ENCODE assay signal across 11 cellular contexts in the genomic region with DNA sequence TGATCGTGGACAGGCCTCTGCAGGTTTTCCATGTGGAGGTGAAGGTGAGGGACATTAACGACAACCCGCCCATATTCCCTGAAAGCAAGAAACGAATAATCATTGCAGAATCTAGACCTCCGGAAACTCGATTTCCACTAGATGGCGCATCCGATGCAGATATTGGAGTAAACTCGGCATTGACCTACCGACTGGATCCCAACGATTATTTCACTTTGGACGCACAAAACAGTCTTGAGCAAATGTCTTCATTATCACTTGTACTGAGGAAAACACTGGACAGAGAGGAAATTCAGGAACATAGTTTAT. TPM values are rescaled to one million over a fixed set of nuclear protein-coding genes. Genes with fewer than 3 reads are reported as not detected.
A peak's percentile ranks its signal among the peaks of the same experiment; 100 is the strongest.
DNase-seq lines count a peak whose midpoint lies in the region; ATAC-seq and TF ChIP-seq lines count a peak whose summit lies in the region.
"Had no signal": no experiment of that assay in that cellular context is flagged by ENCODE, and none has a peak within 500 bp of the region (broad histone marks: within the 10 kb centered on the region; RNA-seq: fewer than 3 reads in every experiment).

No MANE protein-coding gene starts in this region.

- no peaks in the 10 kb centered on the region for H3K4me1 Mint-ChIP-seq in MCF 10A (ENCODE audit: insufficient read depth, unreplicated experiment)
- H3K4me1 Mint-ChIP-seq: naive B cell had no signal

- TF ChIP-seq CTCF in C4-2B (conservative IDR thresholded peaks at IDR 0.05) (peak; percentile 54), MCF 10A (IDR thresholded peaks at IDR 0.05; ENCODE audit: unreplicated experiment) (peak; percentile 9), lower lobe of right lung (IDR thresholded peaks at IDR 0.05) (peak; percentile 14)

- intact Hi-C loops in MCF 10A (cut with micrococcal nuclease): no loop called here
- intact Hi-C loops in lower lobe of right lung (cut with DNase I): loop anchor here (10.0 kb wide), 1 partner anchor 162 kb away; no protein-coding TSS in a partner anchor

- no peak overlapping the region for H3K4me3 Mint-ChIP-seq in MCF 10A (ENCODE audit: unreplicated experiment)
- H3K4me3 Mint-ChIP-seq: naive B cell had no signal

- no peak overlapping the region for H3K27ac Mint-ChIP-seq in MCF 10A (ENCODE audit: low read depth, unreplicated experiment)
- H3K27ac Mint-ChIP-seq: naive B cell had no signal

- peaks cover 6% of the 10 kb centered on the region for H3K36me3 Mint-ChIP-seq in MCF 10A (ENCODE audit: insufficient read depth, unreplicated experiment)

- peak; percentile 54 for DNase-seq in HuH-7.5 (ENCODE audit: low spot score)
- DNase-seq in MCF 10A (ENCODE audit: unreplicated experiment): peak; percentile 20
- no peak for DNase-seq in lower lobe of right lung
- no peak for DNase-seq in NCI-H2196 (lab: John Stamatoyannopoulos, UW; ENCODE audit: unreplicated experiment)
- DNase-seq in NCI-H446 treated with DMSO at 0.1 percent for 48 hours (lab: John Stamatoyannopoulos, UW): no peak
- DNase-seq in stimulated activated CD4-positive, alpha-beta T cell treated with anti-CD3 and anti-CD28 coated beads, Interleukin-4, amount 100 ng/mL, for 4 hours: no peak
- DNase-seq: DMS153, naive B cell, NCI-H1417 treated with DMSO at 0.1 percent for 48 hours had no signal

- no peak overlapping the region for H3K27ac ChIP-seq in C4-2B
- H3K27ac ChIP-seq in lower lobe of right lung: no peak overlapping the region

- H3K4me1 ChIP-seq in lower lobe of right lung: no peaks in the 10 kb centered on the region

- peaks cover under 1% of the 10 kb centered on the region for H3K9me3 ChIP-seq in lower lobe of right lung

- CTCF ChIA-PET in MCF 10A (lab: Yijun Ruan, JAX): interaction anchor here (0.8 to 1.0 kb wide), 2 partner anchors 122 to 152 kb away, joined by 3 read pairs; no protein-coding TSS in a partner anchor

- peak in 1 of 2 donors; percentile 88 for ATAC-seq in lower lobe of right lung
- no peak for ATAC-seq in HG03354 (IDR thresholded peaks at IDR 0.05; ENCODE audit: poor library complexity, severe bottlenecking, unreplicated experiment)

- peaks cover 22% of the 10 kb centered on the region for H3K9me3 Mint-ChIP-seq in MCF 10A (ENCODE audit: unreplicated experiment)

- POLR2A ChIA-PET in MCF 10A (lab: Yijun Ruan, JAX): interaction anchor here (2.2 kb wide), 1 partner anchor 11 kb away, joined by 12 read pairs; no protein-coding TSS in a partner anchor

- H3K36me3 ChIP-seq in lower lobe of right lung: no peaks in the 10 kb centered on the region

- peak overlapping the region; percentile 37 for H3K4me3 ChIP-seq in lower lobe of right lung

- H3K27me3 ChIP-seq in lower lobe of right lung (ENCODE audit: low read depth): peaks cover 5% of the 10 kb centered on the region

- no peaks in the 10 kb centered on the region for H3K27me3 Mint-ChIP-seq in MCF 10A (ENCODE audit: insufficient read depth, unreplicated experiment)

- no TSS peak for BruUV-seq in MCF 10A (replicated peaks; lab: Mats Ljungman, UMichigan)

RNA-seq across cellular contexts. Expression of gene PCDHA13, which starts 0.6 kb away (rescaled TPM):
- total RNA-seq in MCF 10A (2022) (0.33 and 0.74 TPM in 2 replicates), lower lobe of right lung (0.97 TPM)

RNA-seq across cellular contexts. Expression of gene PCDHA12, which starts 7.4 kb away (rescaled TPM):
- 6.1 and 9.6 TPM in 2 replicates for total RNA-seq in MCF 10A (2022)
- total RNA-seq in lower lobe of right lung: 6.6 TPM

RNA-seq across cellular contexts. Expression of gene PCDHA11, which starts 13.8 kb away (rescaled TPM):
- total RNA-seq in MCF 10A (2022): 0.27 and 0.49 TPM in 2 replicates
- 0.38 TPM for total RNA-seq in lower lobe of right lung

RNA-seq across cellular contexts. Expression of gene PCDHA10, which starts 26.8 kb away (rescaled TPM):
- total RNA-seq in MCF 10A (2022) (0.15 and 0.16 TPM in 2 replicates), lower lobe of right lung (1.5 TPM)

RNA-seq across cellular contexts. Expression of gene PCDHA9, which starts 34.4 kb away (rescaled TPM):
- total RNA-seq in MCF 10A (2022) (0.25 and 0.28 TPM in 2 replicates), lower lobe of right lung (0.32 TPM)

Comparison
In these comparisons a context has a peak if more than half of its experiments do, and no peak if none do; other contexts are left out.
1. DNase-seq: peak in HuH-7.5 (single experiment) and MCF 10A (single experiment); none in lower lobe of right lung (single experiment), NCI-H2196 (single experiment), NCI-H446 treated with DMSO at 0.1 percent for 48 hours (single experiment) and stimulated activated CD4-positive, alpha-beta T cell treated with anti-CD3 and anti-CD28 coated beads, Interleukin-4, amount 100 ng/mL, for 4 hours (0 of 2).
2. Peak in every context shown above with its lines, with median percentiles within 50 percentile points of each other: CTCF ChIP-seq.